ENCODE assay signal across 10 cellular contexts in genomic region chr3:151037746-151038145, GRCh38. TPM values are rescaled to one million over a fixed set of nuclear protein-coding genes. Genes with fewer than 3 reads are reported as not detected.
DNase-seq lines count a peak whose midpoint lies in the region; ATAC-seq and TF ChIP-seq lines count a peak whose summit lies in the region.
"Had no signal": no experiment of that assay in that cellular context is flagged by ENCODE, and none has a peak within 500 bp of the region (broad histone marks: within the 10 kb centered on the region; RNA-seq: fewer than 3 reads in every experiment).

No MANE protein-coding gene starts in this region.

- no peak for TF ChIP-seq POLR2A in heart left ventricle (IDR thresholded peaks at IDR 0.05)
- no peak for TF ChIP-seq POLR2A in adrenal gland (IDR thresholded peaks at IDR 0.05)

- H3K9me3 ChIP-seq in heart left ventricle (no peaks in the 10 kb centered on the region), adrenal gland (replicated peaks in 1 of 3) (no peaks in the 10 kb centered on the region)

- H3K4me3 ChIP-seq in heart left ventricle (no peak overlapping the region), adrenal gland (no peak overlapping the region)

- DNase-seq in heart left ventricle (peak; percentile 9 to 70 (median 34)), cardiac septum (ENCODE audit: low spot score) (no peak), adrenal gland (peak in 6 of 7 donors; percentile 20 to 60 (median 30)), iPS-NIHi11 (ENCODE audit: low spot score) (peak; percentile 49), ureter (ENCODE audit: low spot score) (peak; percentile 44), superior temporal gyrus (ENCODE audit: extremely low spot score) (no peak)
- DNase-seq: activated gamma-delta T cell, C1 segment of cervical spinal cord had no signal

- TF ChIP-seq CTCF in heart left ventricle (IDR thresholded peaks at IDR 0.05) (no peak), adrenal gland (IDR thresholded peaks at IDR 0.05) (no peak)

- H3K4me1 ChIP-seq in heart left ventricle, result no peaks in the 10 kb centered on the region
- no peaks in the 10 kb centered on the region for H3K4me1 ChIP-seq in adrenal gland (replicated peaks in 1 of 2)

- H3K36me3 ChIP-seq in heart left ventricle, result no peaks in the 10 kb centered on the region
- no peaks in the 10 kb centered on the region for H3K36me3 ChIP-seq in adrenal gland (replicated peaks in 1 of 2)

- 26 to 31% (median 29%) methylated on average over 2 of the region's 2 CpGs for WGBS in heart left ventricle, 4 donors
- WGBS in adrenal gland, 4 donors, result 25 to 45% (median 39%) methylated on average over 2 of the region's 2 CpGs

- intact Hi-C loops in heart left ventricle (cut with DNase I), result no loop called here
- intact Hi-C loops in cardiac septum (cut with DNase I), result no loop called here
- intact Hi-C loops in adrenal gland (cut with DNase I), result no loop called here

- H3K27ac ChIP-seq in heart left ventricle (no peak overlapping the region), adrenal gland (no peak overlapping the region)

- ATAC-seq in heart left ventricle, result peak in 3 of 4 donors; percentile 53 to 94 (median 59)
- no peak for ATAC-seq in HG02759 (IDR thresholded peaks at IDR 0.05; ENCODE audit: unreplicated experiment)
- no peak for ATAC-seq in GM18519 (IDR thresholded peaks at IDR 0.05; ENCODE audit: low FRiP score, unreplicated experiment)

- no peaks in the 10 kb centered on the region for H3K27me3 ChIP-seq in heart left ventricle
- H3K27me3 ChIP-seq in adrenal gland, result no peaks in the 10 kb centered on the region

RNA-seq across cellular contexts. Expression of gene MED12L, which starts 47.7 kb away (rescaled TPM):
- total RNA-seq in heart left ventricle (1 to 10 TPM in 2 of 9 donors, under 1 TPM in 7; 0.12 to 2.1 (median 0.50) TPM), cardiac septum (5.5 TPM), adrenal gland (10 to 100 TPM in 3 of 8 donors, 1 to 10 TPM in 5; 2.7 to 14.1 (median 7.8) TPM), ureter (3.9 TPM)
- polyA plus RNA-seq in heart left ventricle (under 1 TPM; 0.06 to 0.08 TPM), adrenal gland (1 to 10 TPM in 2 of 3 donors, under 1 TPM in 1; 0.77 to 4.6 (median 1.6) TPM)

Comparison
In these comparisons a context has a peak if more than half of its experiments do, and no peak if none do; other contexts are left out.
1. DNase-seq: peak in heart left ventricle (5 of 5), adrenal gland (6 of 7), iPS-NIHi11 (single experiment) and ureter (single experiment); none in cardiac septum (single experiment) and superior temporal gyrus (single experiment).
2. ATAC-seq: peak in heart left ventricle (3 of 4); none in HG02759 (single experiment) and GM18519 (single experiment).